12 cellular contexts compared by ENCODE assay signal in genomic region chr17:76122411-76123126, GRCh38. TPM values are rescaled to one million over a fixed set of nuclear protein-coding genes. Genes with fewer than 3 reads are reported as not detected.
DNase-seq lines count a peak whose midpoint lies in the region; ATAC-seq, FAIRE-seq and TF ChIP-seq lines count a peak whose summit lies in the region.
"Had no signal": no experiment of that assay in that cellular context is flagged by ENCODE, and none has a peak within 500 bp of the region (broad histone marks: within the 10 kb centered on the region; RNA-seq: fewer than 3 reads in every experiment).

No MANE protein-coding gene starts in this region.

- no peak overlapping the region for H3K4me3 ChIP-seq in DND-41 (ENCODE audit: low read depth in 1 of 2, low read length in 2 of 2)
- no peak overlapping the region for H3K4me3 ChIP-seq in GM23248
- H3K4me3 ChIP-seq in GM12878, result no peak overlapping the region
- H3K4me3 ChIP-seq in neuronal stem cell (ENCODE audit: low read length in 2 of 2), result no peak overlapping the region
- H3K4me3 ChIP-seq: mucosa of descending colon had no signal

- H3K14ac ChIP-seq in neuronal stem cell (ENCODE audit: low read length), result peak overlapping the region; percentile 47

- H2AFZ ChIP-seq in DND-41 (ENCODE audit: low read depth, low read length), result 0 out of 2 replicates have a peak overlapping the region, but pooled peaks have one; percentile 62
- H2AFZ ChIP-seq in GM23248, result peak overlapping the region; percentile 96; the same call in 1 of the 2 replicates
- no peak overlapping the region for H2AFZ ChIP-seq in GM12878 (ENCODE audit: control insufficient read depth, low read depth, low read length)
- H2AFZ ChIP-seq in neuronal stem cell (ENCODE audit: low read length), result peak overlapping the region; percentile 84

- no peaks in the 10 kb centered on the region for H3K4me1 Mint-ChIP-seq in glutamatergic neuron (ENCODE audit: low read depth, unreplicated experiment)

- TF ChIP-seq CTCF in DND-41 (IDR thresholded peaks at IDR 0.05; ENCODE audit: borderline replicate concordance, extremely low read depth, low read length, poor library complexity, severe bottlenecking), result no peak
- TF ChIP-seq CTCF in GM12878 (IDR thresholded peaks at IDR 0.05 in 2 of 3, conservative IDR thresholded peaks at IDR 0.05 in 1 of 3; ENCODE audit: control insufficient read depth in 2 of 3, extremely low read depth in 1 of 3, insufficient read depth in 1 of 3, low read depth in 3 of 3, low read length in 3 of 3), result no peak
- TF ChIP-seq CTCF in glutamatergic neuron (IDR thresholded peaks at IDR 0.05; ENCODE audit: partially characterized antibody, unreplicated experiment), result no peak

- H3K4me3 Mint-ChIP-seq in glutamatergic neuron (ENCODE audit: unreplicated experiment), result no peak overlapping the region

- TF ChIP-seq EP300 in GM12878 (IDR thresholded peaks at IDR 0.05; ENCODE audit: borderline replicate concordance in 1 of 2, control insufficient read depth in 1 of 2, low read depth in 2 of 2, low read length in 2 of 2), result no peak

- intact Hi-C loops in GM12878 (cut with micrococcal nuclease; ENCODE audit: unreplicated experiment), result loop anchor here (10.0 kb wide), 1 partner anchor 262 kb away; the partner anchor contains the start of gene SPHK1

- peak overlapping the region; percentile 94 for H3K18ac ChIP-seq in neuronal stem cell (ENCODE audit: low read length)

- H3K4me2 ChIP-seq in DND-41 (ENCODE audit: insufficient read depth, low read length) (no peak overlapping the region), GM23248 (ENCODE audit: unreplicated experiment) (no peak overlapping the region), GM12878 (ENCODE audit: control insufficient read depth, insufficient read depth) (peak overlapping the region; percentile 88; the same call in 1 of the 2 replicates), neuronal stem cell (ENCODE audit: insufficient read depth, low read length, poor library complexity, severe bottlenecking) (no peak overlapping the region)

- no peak for DNase-seq in DND-41
- DNase-seq in GM23248, result no peak
- DNase-seq in GM12878 (ENCODE audit: low read depth, low spot score), result no peak
- no peak for DNase-seq in neuronal stem cell (ENCODE audit: low spot score)
- no peak for DNase-seq in T-helper 9 cell
- DNase-seq in glutamatergic neuron, result no peak
- DNase-seq: EL, hippocampal formation, mucosa of descending colon, NCI-H2171 treated with DMSO at 0.1 percent for 48 hours had no signal

- SMC1A ChIA-PET in GM12878 (lab: Charles Lee; ENCODE audit: uncharacterized antibody, unreplicated experiment), result interaction anchor here (0.6 to 9.0 kb wide), 11 partner anchors 23 to 161 kb away, joined by 3 to 77 read pairs (median 5); no protein-coding TSS in a partner anchor

- H4K91ac ChIP-seq in neuronal stem cell (ENCODE audit: low read depth, low read length, poor library complexity), result no peak overlapping the region

- peaks cover 11% of the 10 kb centered on the region for H3K4me1 ChIP-seq in DND-41 (ENCODE audit: insufficient read depth, low read length)
- H3K4me1 ChIP-seq in GM23248 (ENCODE audit: insufficient read depth), result no peaks in the 10 kb centered on the region
- peaks cover 6% of the 10 kb centered on the region for H3K4me1 ChIP-seq in GM12878 (ENCODE audit: control insufficient read depth, insufficient read depth, low read length)
- peaks cover 5 to 13% of the 10 kb centered on the region in 2 donors for H3K4me1 ChIP-seq in neuronal stem cell (ENCODE audit: control insufficient read depth in 2 of 2, insufficient read depth in 1 of 2, low read depth in 1 of 2, low read length in 2 of 2)

- H3K9me2 ChIP-seq in GM23248 (ENCODE audit: insufficient read depth), result no peaks in the 10 kb centered on the region

- H3K9ac ChIP-seq in DND-41 (ENCODE audit: low read depth, low read length) (0 out of 2 replicates have a peak overlapping the region, but pooled peaks have one; percentile 35), GM23248 (no peak overlapping the region), GM12878 (ENCODE audit: control insufficient read depth, insufficient read depth, low read length) (no peak overlapping the region), neuronal stem cell (ENCODE audit: low read depth, low read length, poor library complexity) (no peak overlapping the region)

- H3K9me3 Mint-ChIP-seq in glutamatergic neuron (ENCODE audit: unreplicated experiment), result peaks cover 6% of the 10 kb centered on the region

- H2BK12ac ChIP-seq in neuronal stem cell (ENCODE audit: low read length), result no peak overlapping the region

- 90 to 91% methylated on average over 19 to 21 of the region's 23 CpGs for WGBS in GM23248 (ENCODE audit: low coverage in 1 of 2, low lambda C conversion rate in 2 of 2, missing lambda C conversion rate in 2 of 2), 2 experiments
- WGBS in GM12878 (ENCODE audit: insufficient coverage, insufficient replicate concordance, low lambda C conversion rate, missing lambda C conversion rate), result 87% methylated on average over 21 of the region's 23 CpGs
- WGBS in neuronal stem cell (ENCODE audit: extremely low coverage in 2 of 2, insufficient read length in 2 of 2, insufficient replicate concordance in 1 of 2), 2 donors, result no CpG with 5 or more reads among the region's 23 CpGs

- H3K27ac ChIP-seq in DND-41 (ENCODE audit: low read length) (no peak overlapping the region), GM23248 (no peak overlapping the region), GM12878 (ENCODE audit: control insufficient read depth, insufficient read depth) (no peak overlapping the region), neuronal stem cell (replicated peaks; ENCODE audit: low read length) (no peak overlapping the region)

- no peaks in the 10 kb centered on the region for H3K27me3 ChIP-seq in DND-41 (ENCODE audit: insufficient read depth, low read length, poor library complexity)
- H3K27me3 ChIP-seq in GM23248 (replicated peaks; ENCODE audit: insufficient read depth), result no peaks in the 10 kb centered on the region
- no peaks in the 10 kb centered on the region for H3K27me3 ChIP-seq in GM12878 (replicated peaks in 1 of 2; ENCODE audit: control insufficient read depth in 2 of 2, insufficient read depth in 2 of 2, low read length in 1 of 2)
- H3K27me3 ChIP-seq in neuronal stem cell (ENCODE audit: control insufficient read depth in 3 of 3, insufficient read depth in 3 of 3, low read depth in 1 of 3, low read length in 3 of 3), result no peaks in the 10 kb centered on the region

- TF ChIP-seq POLR2A in GM12878 (IDR thresholded peaks at IDR 0.05; ENCODE audit: low read depth, low read length), result no peak

- H4K20me1 ChIP-seq in DND-41 (ENCODE audit: insufficient read depth, low read length) (no peaks in the 10 kb centered on the region), GM23248 (ENCODE audit: insufficient read depth) (no peaks in the 10 kb centered on the region), GM12878 (ENCODE audit: control insufficient read depth, insufficient read depth) (no peaks in the 10 kb centered on the region)

- H3K79me1 ChIP-seq in neuronal stem cell (ENCODE audit: low read depth, low read length), result peaks cover 3% of the 10 kb centered on the region

- no peak overlapping the region for H2BK5ac ChIP-seq in neuronal stem cell (ENCODE audit: low read length)

- CTCF ChIA-PET in GM12878 (lab: Yijun Ruan, JAX), result interaction anchor here (0.7 to 18.3 kb wide), 12 partner anchors 10 to 177 kb away, joined by 3 to 316 read pairs (median 6); no protein-coding TSS in a partner anchor

- FAIRE-seq in GM12878 (lab: Jason Lieb, UNC), result no peak

- H3K9me3 ChIP-seq in DND-41 (ENCODE audit: insufficient read depth, low read length, severe bottlenecking) (no peaks in the 10 kb centered on the region), GM23248 (ENCODE audit: low read depth) (no peaks in the 10 kb centered on the region), GM12878 (replicated peaks; ENCODE audit: control insufficient read depth, insufficient read depth, low read length) (no peaks in the 10 kb centered on the region), neuronal stem cell (replicated peaks in 1 of 2; ENCODE audit: control insufficient read depth in 2 of 2, insufficient read depth in 1 of 2, low read depth in 1 of 2, low read length in 2 of 2) (no peaks in the 10 kb centered on the region)
- H3K9me3 ChIP-seq: mucosa of descending colon had no signal

- ATAC-seq in DND-41 (ENCODE audit: insufficient read depth, low read depth) (no peak), GM12878 (no peak), GM21381 (IDR thresholded peaks at IDR 0.05; ENCODE audit: unreplicated experiment) (no peak)
- ATAC-seq: Panc1 had no signal

- H2AK5ac ChIP-seq in neuronal stem cell (ENCODE audit: low read depth, low read length), result peak overlapping the region; percentile 96

- H3K36me3 Mint-ChIP-seq in glutamatergic neuron (ENCODE audit: unreplicated experiment), result no peaks in the 10 kb centered on the region

- H3K36me3 ChIP-seq in DND-41 (ENCODE audit: insufficient read depth, low read length), result no peaks in the 10 kb centered on the region
- H3K36me3 ChIP-seq in GM23248 (ENCODE audit: low read depth), result no peaks in the 10 kb centered on the region
- no peaks in the 10 kb centered on the region for H3K36me3 ChIP-seq in GM12878 (ENCODE audit: control insufficient read depth in 2 of 2, insufficient read depth in 2 of 2, low read length in 1 of 2)
- H3K36me3 ChIP-seq in neuronal stem cell (replicated peaks in 1 of 2; ENCODE audit: control insufficient read depth in 2 of 2, insufficient read depth in 2 of 2, low read length in 2 of 2), result no peaks in the 10 kb centered on the region

- BruUV-seq in GM12878 (replicated peaks; lab: Mats Ljungman, UMichigan), result no TSS peak

- POLR2A ChIA-PET in GM12878 (lab: Charles Lee), result interaction anchor here (0.9 kb wide), 1 partner anchor 146 kb away, joined by 6 read pairs; no protein-coding TSS in a partner anchor

- H3F3A ChIP-seq in GM23248 (ENCODE audit: insufficient read depth), result no peaks in the 10 kb centered on the region

- no peak overlapping the region for H3K27ac Mint-ChIP-seq in glutamatergic neuron (ENCODE audit: unreplicated experiment)

- peaks cover 7% of the 10 kb centered on the region for H3K27me3 Mint-ChIP-seq in glutamatergic neuron (ENCODE audit: unreplicated experiment)

- H2BK15ac ChIP-seq in neuronal stem cell (ENCODE audit: low read length), result peak overlapping the region; percentile 98

- peak overlapping the region; percentile 98 for H2BK120ac ChIP-seq in neuronal stem cell (ENCODE audit: low read depth, low read length)

- H3K79me2 ChIP-seq in DND-41 (ENCODE audit: insufficient read depth, low read length) (no peaks in the 10 kb centered on the region), GM23248 (ENCODE audit: insufficient read depth) (no peaks in the 10 kb centered on the region), GM12878 (ENCODE audit: control insufficient read depth, insufficient read depth, low read length) (no peaks in the 10 kb centered on the region)

- no peak overlapping the region for H3K4ac ChIP-seq in neuronal stem cell (ENCODE audit: low read length)

- TF ChIP-seq RAD21 in GM12878 (IDR thresholded peaks at IDR 0.05; ENCODE audit: insufficient read depth, low read depth, low read length), result no peak

- no peak overlapping the region for H4K8ac ChIP-seq in neuronal stem cell (ENCODE audit: low read depth, low read length)

- H3K23ac ChIP-seq in neuronal stem cell (ENCODE audit: low read depth, low read length, poor library complexity), result peak overlapping the region; percentile 22

- RAD21 ChIA-PET in GM12878 (lab: Charles Lee; ENCODE audit: unreplicated experiment), result interaction anchor here (1.5 to 9.9 kb wide), 6 partner anchors 58 to 158 kb away, joined by 3 to 149 read pairs (median 44); partner anchors contain the start of gene UBALD2

- in situ Hi-C loops in GM23248 (cut with MboI) (loop anchor here (5.0 kb wide), 1 partner anchor 165 kb away; no protein-coding TSS in a partner anchor), GM12878 (cut with MboI) (loop anchor here (5.0 kb wide), 1 partner anchor 160 kb away; no protein-coding TSS in a partner anchor)

RNA-seq across cellular contexts. Expression of gene FOXJ1, which starts 18.5 kb away (rescaled TPM):
- total RNA-seq in GM23248 (2014; rRNA removed; shearing (Covaris generic)), result not detected in 2 replicates
- polyA plus RNA-seq in GM23248 (2016; fragmentation: Nextera tagmentation; extraction: Ambion mirVana) (not detected in 2 replicates), GM12878 (2011; rRNA removed) (not detected in 2 replicates), GM12878 (2014; fragmentation: Illumina TruSeq; extraction: Trizol) (not detected in 2 replicates), GM12878 (2014; fragmentation: Nextera tagmentation; extraction: Ambion mirVana) (not detected), GM12878 (2014; rRNA removed) (not detected in 2 replicates), GM12878 (2016; fragmentation: Nextera tagmentation; extraction: Ambion mirVana) (not detected)
- not detected in 2 replicates for total RNA-seq in GM12878 (2013; cell fraction: nucleolus; rRNA removed)
- total RNA-seq in GM12878 (2014; rRNA removed) (not detected in 2 replicates), GM12878 (2014; rRNA removed; fragmentation: Illumina TruSeq; extraction: Trizol) (not detected in 2 replicates), GM12878 (2021) (not detected in 2 replicates), glutamatergic neuron (ENCODE audit: unreplicated experiment) (not detected)
- polyA plus RNA-seq in GM12878 (2011; ENCODE audit: low read depth), result not detected
- not detected in 2 replicates for polyA plus RNA-seq in GM12878 (2011; cell fraction: cytosol; rRNA removed)
- polyA plus RNA-seq in GM12878 (2011; cell fraction: nucleus; rRNA removed), result not detected in 2 replicates
- 0.11 TPM in 1 of 2 replicates, not detected in the other for polyA plus RNA-seq in GM12878 (2012)
- not detected in 2 replicates for polyA minus RNA-seq in GM12878 (2011; rRNA and poly(A)+ RNA removed)
- not detected in 2 replicates for polyA minus RNA-seq in GM12878 (2011; cell fraction: cytosol; rRNA and poly(A)+ RNA removed)
- not detected in 2 replicates for polyA minus RNA-seq in GM12878 (2011; cell fraction: nucleus; rRNA and poly(A)+ RNA removed)
- polyA plus RNA-seq in neuronal stem cell (2013, experiment 1 of 2), result 1.5 TPM
- polyA plus RNA-seq in neuronal stem cell (2013, experiment 2 of 2), result 1.5 TPM

RNA-seq across cellular contexts. Expression of gene EXOC7, which starts 19.0 kb away (rescaled TPM):
- 88.0 and 101 TPM in 2 replicates for total RNA-seq in GM23248 (2014; rRNA removed; shearing (Covaris generic))
- polyA plus RNA-seq in GM23248 (2016; fragmentation: Nextera tagmentation; extraction: Ambion mirVana) (98.6 and 101 TPM in 2 replicates), GM12878 (2011; rRNA removed) (46.4 and 59.8 TPM in 2 replicates), GM12878 (2014; fragmentation: Illumina TruSeq; extraction: Trizol) (17.2 and 35.5 TPM in 2 replicates), GM12878 (2014; fragmentation: Nextera tagmentation; extraction: Ambion mirVana) (10 to 100 TPM; 18.8 to 25.5 TPM), GM12878 (2014; rRNA removed) (51.0 and 52.7 TPM in 2 replicates), GM12878 (2016; fragmentation: Nextera tagmentation; extraction: Ambion mirVana) (10 to 100 TPM; 48.6 to 59.0 TPM)
- total RNA-seq in GM12878 (2013; cell fraction: nucleolus; rRNA removed), result 141 and 143 TPM in 2 replicates
- total RNA-seq in GM12878 (2014; rRNA removed) (45.0 and 47.8 TPM in 2 replicates), GM12878 (2014; rRNA removed; fragmentation: Illumina TruSeq; extraction: Trizol) (32.3 and 36.3 TPM in 2 replicates), GM12878 (2021) (64.9 and 71.3 TPM in 2 replicates), glutamatergic neuron (ENCODE audit: unreplicated experiment) (249 TPM)
- polyA plus RNA-seq in GM12878 (2011; ENCODE audit: low read depth), result 22.3 TPM
- 59.3 and 75.5 TPM in 2 replicates for polyA plus RNA-seq in GM12878 (2011; cell fraction: cytosol; rRNA removed)
- polyA plus RNA-seq in GM12878 (2011; cell fraction: nucleus; rRNA removed), result 197 and 273 TPM in 2 replicates
- 35.8 and 64.1 TPM in 2 replicates for polyA plus RNA-seq in GM12878 (2012)
- 77.7 and 98.1 TPM in 2 replicates for polyA minus RNA-seq in GM12878 (2011; rRNA and poly(A)+ RNA removed)
- 25.5 and 37.9 TPM in 2 replicates for polyA minus RNA-seq in GM12878 (2011; cell fraction: cytosol; rRNA and poly(A)+ RNA removed)
- 53.9 and 91.8 TPM in 2 replicates for polyA minus RNA-seq in GM12878 (2011; cell fraction: nucleus; rRNA and poly(A)+ RNA removed)
- 50.4 TPM for polyA plus RNA-seq in neuronal stem cell (2013, experiment 1 of 2)
- polyA plus RNA-seq in neuronal stem cell (2013, experiment 2 of 2), result 47.0 TPM

RNA-seq across cellular contexts. Expression of gene ZACN, which starts 43.6 kb away (rescaled TPM):
- 0.51 TPM in 1 of 2 replicates, not detected in the other for total RNA-seq in GM23248 (2014; rRNA removed; shearing (Covaris generic))
- polyA plus RNA-seq in GM23248 (2016; fragmentation: Nextera tagmentation; extraction: Ambion mirVana) (0.85 and 1.9 TPM in 2 replicates), GM12878 (2011; rRNA removed) (0.14 and 0.23 TPM in 2 replicates), GM12878 (2014; fragmentation: Illumina TruSeq; extraction: Trizol) (not detected in 2 replicates), GM12878 (2014; fragmentation: Nextera tagmentation; extraction: Ambion mirVana) (under 1 TPM in 1 of 2 experiments, not detected in 1; 0.99 TPM), GM12878 (2014; rRNA removed) (0.25 and 0.46 TPM in 2 replicates), GM12878 (2016; fragmentation: Nextera tagmentation; extraction: Ambion mirVana) (10 to 100 TPM in 1 of 2 experiments, 1 to 10 TPM in 1; 8.7 to 11.3 TPM)
- not detected in 2 replicates for total RNA-seq in GM12878 (2013; cell fraction: nucleolus; rRNA removed)
- total RNA-seq in GM12878 (2014; rRNA removed) (0.06 and 0.11 TPM in 2 replicates), GM12878 (2014; rRNA removed; fragmentation: Illumina TruSeq; extraction: Trizol) (0.22 TPM in 1 of 2 replicates, not detected in the other), GM12878 (2021) (0.49 and 0.53 TPM in 2 replicates), glutamatergic neuron (ENCODE audit: unreplicated experiment) (1.9 TPM)
- 4.0 TPM for polyA plus RNA-seq in GM12878 (2011; ENCODE audit: low read depth)
- 0.19 and 0.50 TPM in 2 replicates for polyA plus RNA-seq in GM12878 (2011; cell fraction: cytosol; rRNA removed)
- 3.3 and 4.1 TPM in 2 replicates for polyA plus RNA-seq in GM12878 (2011; cell fraction: nucleus; rRNA removed)
- 7.8 and 9.3 TPM in 2 replicates for polyA plus RNA-seq in GM12878 (2012)
- 0.67 TPM in 1 of 2 replicates, not detected in the other for polyA minus RNA-seq in GM12878 (2011; rRNA and poly(A)+ RNA removed)
- polyA minus RNA-seq in GM12878 (2011; cell fraction: cytosol; rRNA and poly(A)+ RNA removed), result not detected in 2 replicates
- 0.24 TPM in 1 of 2 replicates, not detected in the other for polyA minus RNA-seq in GM12878 (2011; cell fraction: nucleus; rRNA and poly(A)+ RNA removed)
- not detected for polyA plus RNA-seq in neuronal stem cell (2013, experiment 1 of 2)
- polyA plus RNA-seq in neuronal stem cell (2013, experiment 2 of 2), result not detected

RNA-seq across cellular contexts. Expression of gene GALR2, which starts 48.0 kb away (rescaled TPM):
- not detected in 2 replicates for total RNA-seq in GM23248 (2014; rRNA removed; shearing (Covaris generic))
- 0.18 TPM in 1 of 2 replicates, not detected in the other for polyA plus RNA-seq in GM23248 (2016; fragmentation: Nextera tagmentation; extraction: Ambion mirVana)
- total RNA-seq in GM12878 (2013; cell fraction: nucleolus; rRNA removed), result not detected in 2 replicates
- 0.06 and 0.16 TPM in 2 replicates for total RNA-seq in GM12878 (2014; rRNA removed)
- total RNA-seq in GM12878 (2014; rRNA removed; fragmentation: Illumina TruSeq; extraction: Trizol), result not detected in 2 replicates
- total RNA-seq in GM12878 (2021), result 0.24 TPM in 1 of 2 replicates, not detected in the other
- not detected for polyA plus RNA-seq in GM12878 (2011; ENCODE audit: low read depth)
- polyA plus RNA-seq in GM12878 (2011; rRNA removed), result 0.22 TPM in 1 of 2 replicates, not detected in the other
- polyA plus RNA-seq in GM12878 (2011; cell fraction: cytosol; rRNA removed), result 0.22 and 0.42 TPM in 2 replicates
- 0.37 and 0.75 TPM in 2 replicates for polyA plus RNA-seq in GM12878 (2011; cell fraction: nucleus; rRNA removed)
- 0.10 and 0.26 TPM in 2 replicates for polyA plus RNA-seq in GM12878 (2012)
- polyA plus RNA-seq in GM12878 (2014; fragmentation: Illumina TruSeq; extraction: Trizol), result not detected in 2 replicates
- not detected for polyA plus RNA-seq in GM12878 (2014; fragmentation: Nextera tagmentation; extraction: Ambion mirVana)
- 0.20 and 0.42 TPM in 2 replicates for polyA plus RNA-seq in GM12878 (2014; rRNA removed)
- polyA plus RNA-seq in GM12878 (2016; fragmentation: Nextera tagmentation; extraction: Ambion mirVana), result 1 to 10 TPM in 1 of 2 experiments, under 1 TPM in 1; 0.63 to 1.2 TPM
- 0.15 TPM in 1 of 2 replicates, not detected in the other for polyA minus RNA-seq in GM12878 (2011; rRNA and poly(A)+ RNA removed)
- 0.94 TPM in 1 of 2 replicates, not detected in the other for polyA minus RNA-seq in GM12878 (2011; cell fraction: cytosol; rRNA and poly(A)+ RNA removed)
- not detected in 2 replicates for polyA minus RNA-seq in GM12878 (2011; cell fraction: nucleus; rRNA and poly(A)+ RNA removed)
- polyA plus RNA-seq in neuronal stem cell (2013, experiment 1 of 2), result not detected
- 0.03 TPM for polyA plus RNA-seq in neuronal stem cell (2013, experiment 2 of 2)
- 3.3 TPM for total RNA-seq in glutamatergic neuron (ENCODE audit: unreplicated experiment)

RNA-seq across cellular contexts. Expression of gene SRP68, which starts 50.3 kb away (rescaled TPM):
- 28.8 and 38.2 TPM in 2 replicates for total RNA-seq in GM23248 (2014; rRNA removed; shearing (Covaris generic))
- polyA plus RNA-seq in GM23248 (2016; fragmentation: Nextera tagmentation; extraction: Ambion mirVana), result 69.8 and 76.5 TPM in 2 replicates
- total RNA-seq in GM12878 (2013; cell fraction: nucleolus; rRNA removed), result 59.5 and 59.6 TPM in 2 replicates
- total RNA-seq in GM12878 (2014; rRNA removed), result 27.5 and 30.2 TPM in 2 replicates
- 24.7 and 26.6 TPM in 2 replicates for total RNA-seq in GM12878 (2014; rRNA removed; fragmentation: Illumina TruSeq; extraction: Trizol)
- 66.7 and 68.5 TPM in 2 replicates for total RNA-seq in GM12878 (2021)
- polyA plus RNA-seq in GM12878 (2011; ENCODE audit: low read depth), result 83.3 TPM
- polyA plus RNA-seq in GM12878 (2011; rRNA removed), result 68.5 and 84.8 TPM in 2 replicates
- 70.4 and 84.8 TPM in 2 replicates for polyA plus RNA-seq in GM12878 (2011; cell fraction: cytosol; rRNA removed)
- polyA plus RNA-seq in GM12878 (2011; cell fraction: nucleus; rRNA removed), result 55.2 and 59.4 TPM in 2 replicates
- 54.5 and 62.7 TPM in 2 replicates for polyA plus RNA-seq in GM12878 (2012)
- polyA plus RNA-seq in GM12878 (2014; fragmentation: Illumina TruSeq; extraction: Trizol), result 73.5 and 74.9 TPM in 2 replicates
- polyA plus RNA-seq in GM12878 (2014; fragmentation: Nextera tagmentation; extraction: Ambion mirVana), result 10 to 100 TPM; 29.5 to 41.9 TPM
- polyA plus RNA-seq in GM12878 (2014; rRNA removed), result 56.9 and 58.6 TPM in 2 replicates
- 10 to 100 TPM; 87.0 to 89.7 TPM for polyA plus RNA-seq in GM12878 (2016; fragmentation: Nextera tagmentation; extraction: Ambion mirVana)
- polyA minus RNA-seq in GM12878 (2011; rRNA and poly(A)+ RNA removed), result 71.2 and 71.4 TPM in 2 replicates
- polyA minus RNA-seq in GM12878 (2011; cell fraction: cytosol; rRNA and poly(A)+ RNA removed), result 24.7 and 34.1 TPM in 2 replicates
- 22.6 and 39.7 TPM in 2 replicates for polyA minus RNA-seq in GM12878 (2011; cell fraction: nucleus; rRNA and poly(A)+ RNA removed)
- 51.0 TPM for polyA plus RNA-seq in neuronal stem cell (2013, experiment 1 of 2)
- polyA plus RNA-seq in neuronal stem cell (2013, experiment 2 of 2), result 51.5 TPM
- total RNA-seq in glutamatergic neuron (ENCODE audit: unreplicated experiment), result 48.4 TPM
